31 cellular contexts compared by ENCODE assay signal in genomic region chr2:86434290-86434689, GRCh38.
"Had no signal": no experiment of that assay in that cellular context is flagged by ENCODE, and none has a peak within 500 bp of the region (broad histone marks: within the 10 kb centered on the region; RNA-seq: fewer than 3 reads in every experiment).

No MANE protein-coding gene starts in this region.

- FAIRE-seq: bronchial epithelial cell had no signal

- H3K36me3 ChIP-seq: ascending aorta, cardiac muscle cell, WERI-Rb-1 had no signal

- H3K4me3 ChIP-seq: ascending aorta, cardiac muscle cell had no signal

- DNase-seq: activated CD4-positive, alpha-beta memory T cell treated with anti-CD3 and anti-CD28 coated beads, Interleukin-2, amount 10 ng/mL, durations not matched to agents 7 days and 5 days; activated CD4-positive, alpha-beta T cell treated with anti-CD3 and anti-CD28 coated beads for 1 hour; activated CD4-positive, alpha-beta T cell treated with anti-CD3 and anti-CD28 coated beads for 36 hours; activated CD4-positive, alpha-beta T cell treated with anti-CD3 and anti-CD28 coated beads for 48 hours; activated CD4-positive, alpha-beta T cell treated with anti-CD3 and anti-CD28 coated beads, Interleukin-2, amount 10 ng/mL, durations not matched to agents 7 days and 5 days; activated CD4-positive, alpha-beta T cell treated with anti-CD3 and anti-CD28 coated beads, Interleukin-2, amount 50 U/mL, for 48 hours; activated CD4-positive, CD25-positive, alpha-beta regulatory T cell; activated CD8-positive, alpha-beta memory T cell treated with anti-CD3 and anti-CD28 coated beads for 24 hours; activated CD8-positive, alpha-beta memory T cell treated with anti-CD3 and anti-CD28 coated beads, Interleukin-2, amount 10 ng/mL, durations not matched to agents 7 days and 5 days; activated CD8-positive, alpha-beta memory T cell treated with anti-CD3 and anti-CD28 coated beads, Interleukin-2, amount 50 U/mL, for 48 hours; activated CD8-positive, alpha-beta T cell treated with anti-CD3 and anti-CD28 coated beads, Interleukin-2, amount 10 ng/mL, durations not matched to agents 7 days and 5 days; activated effector memory CD4-positive, alpha-beta T cell treated with Interleukin-2 at 50 U/mL for 16 hours; activated gamma-delta T cell; activated naive CD4-positive, alpha-beta T cell treated with anti-CD3 and anti-CD28 coated beads, Interleukin-2, amount 10 ng/mL, durations not matched to agents 7 days and 5 days; activated naive CD4-positive, alpha-beta T cell treated with Interleukin-2 at 50 U/mL for 16 hours; activated naive CD8-positive, alpha-beta T cell treated with anti-CD3 and anti-CD28 coated beads, Interleukin-2, amount 10 ng/mL, durations not matched to agents 7 days and 5 days; activated naive CD8-positive, alpha-beta T cell treated with anti-CD3 and anti-CD28 coated beads, Interleukin-2, amount 50 U/mL, for 24 hours; activated T-cell treated with anti-CD3 and anti-CD28 coated beads, Interleukin-2, amount 50 U/mL, for 24 hours; activated T-cell treated with anti-CD3 and anti-CD28 coated beads, Interleukin-2, amount 50 U/mL, for 48 hours; amygdala; anterior cingulate cortex; caudate nucleus; cerebellar nuclear complex; T-helper 2 cell; T-helper 9 cell; WERI-Rb-1 had no signal

- H3K27me3 ChIP-seq: ascending aorta, cardiac muscle cell had no signal

- ATAC-seq: activated CD4-positive, alpha-beta T cell treated with anti-CD3 and anti-CD28 coated beads for 36 hours; activated CD4-positive, CD25-positive, alpha-beta regulatory T cell treated with anti-CD3 and anti-CD28 coated beads, Interleukin-2, amount 50 U/mL, for 24 hours; activated CD8-positive, alpha-beta memory T cell treated with anti-CD3 and anti-CD28 coated beads, Interleukin-2, amount 10 ng/mL, durations not matched to agents 7 days and 5 days; activated CD8-positive, alpha-beta T cell treated with anti-CD3 and anti-CD28 coated beads, Interleukin-2, amount 10 ng/mL, durations not matched to agents 7 days and 5 days; activated naive CD8-positive, alpha-beta T cell treated with anti-CD3 and anti-CD28 coated beads, Interleukin-2, amount 50 U/mL, for 24 hours; WTC11 had no signal

- H3K27ac ChIP-seq: ascending aorta, cardiac muscle cell, WERI-Rb-1 had no signal
